In genomic region chr3:197021729-197022404, GRCh38 we compare ENCODE assay signal across 27 cellular contexts. TPM values are rescaled to one million over a fixed set of nuclear protein-coding genes. Genes with fewer than 3 reads are reported as not detected.
DNase-seq lines count a peak whose midpoint lies in the region; ATAC-seq, FAIRE-seq and TF ChIP-seq lines count a peak whose summit lies in the region.
"Had no signal": no experiment of that assay in that cellular context is flagged by ENCODE, and none has a peak within 500 bp of the region (broad histone marks: within the 10 kb centered on the region; RNA-seq: fewer than 3 reads in every experiment).

No MANE protein-coding gene starts in this region.

- dilution Hi-C loops in IMR-90 (cut with HindIII; ENCODE audit: low sequenced_read_pairs, unreplicated experiment), result no loop called here

- H2BK5ac ChIP-seq in IMR-90 (ENCODE audit: low read depth, low read length, poor library complexity, severe bottlenecking), result no peak overlapping the region

- 80% methylated on average over 8 of the region's 15 CpGs; no CpG with 5 or more reads in 1 of the 2 experiments for WGBS in IMR-90 (ENCODE audit: extremely low coverage in 2 of 2, insufficient read length in 1 of 2), 2 experiments
- 35% methylated on average over 15 of the region's 15 CpGs for WGBS in K562 (ENCODE audit: insufficient coverage, low coverage, missing lambda C conversion rate)
- WGBS in stomach, 5 donors, result 74 to 89% (median 84%) methylated on average over 15 of the region's 15 CpGs

- H3K36me3 ChIP-seq in IMR-90 (ENCODE audit: control insufficient read depth, insufficient read depth, low read length), result no peaks in the 10 kb centered on the region
- H3K36me3 ChIP-seq in K562 (ENCODE audit: control insufficient read depth, insufficient read depth, low read length), result peaks cover 5% of the 10 kb centered on the region; the same call in 1 of the 3 replicates
- no peaks in the 10 kb centered on the region for H3K36me3 ChIP-seq in stomach
- H3K36me3 ChIP-seq: MG63, SJSA1 had no signal

- H4K91ac ChIP-seq in IMR-90 (ENCODE audit: insufficient read depth, low read depth, low read length), result no peak overlapping the region

- H3K23ac ChIP-seq in IMR-90 (ENCODE audit: low read depth, low read length), result no peak overlapping the region

- no peaks in the 10 kb centered on the region for H3K79me2 ChIP-seq in K562 (ENCODE audit: control insufficient read depth, insufficient read depth, low read length)

- DNase-seq in activated effector memory CD4-positive, alpha-beta T cell treated with anti-CD3 and anti-CD28 coated beads, Interleukin-2, amount 50 U/mL, for 16 hours, result peak; percentile 43
- DNase-seq in activated effector memory CD4-positive, alpha-beta T cell treated with Interleukin-2 at 50 U/mL for 16 hours, result no peak
- no peak for DNase-seq in IMR-90
- DNase-seq in K562 (ENCODE audit: extremely low read depth in 1 of 4, low spot score in 3 of 4), result no peak
- DNase-seq in stomach, result peak; percentile 10
- no peak for DNase-seq in NCI-H1105 (lab: John Stamatoyannopoulos, UW)
- DNase-seq in NCI-H748 treated with DMSO at 0.1 percent for 48 hours (lab: John Stamatoyannopoulos, UW), result no peak
- DNase-seq: activated CD4-positive, alpha-beta T cell treated with anti-CD3 and anti-CD28 coated beads for 48 hours; AML-193; aorta; central memory CD4-positive, alpha-beta T cell; DMS79; kidney; MG63; NCI-H1417; NCI-H2081; NCI-H446; nephron progenitor cell; stimulated activated CD4-positive, alpha-beta T cell treated with anti-CD3 and anti-CD28 coated beads, Interleukin-15, amount 100 ng/mL, for 24 hours; T-helper 2 cell had no signal

- no peak overlapping the region for H2AK5ac ChIP-seq in IMR-90 (ENCODE audit: low read depth, low read length)

- BruUV-seq in IMR-90 (replicated peaks; lab: Mats Ljungman, UMichigan), result no TSS peak
- no TSS peak for BruUV-seq in K562 (replicated peaks; lab: Mats Ljungman, UMichigan)

- H3K4me2 ChIP-seq in IMR-90 (ENCODE audit: low read depth, low read length), result no peak overlapping the region
- H3K4me2 ChIP-seq in K562 (ENCODE audit: insufficient read depth, low read length), result peak overlapping the region; percentile 3; the same call in 1 of the 2 replicates

- no peak overlapping the region for H2BK120ac ChIP-seq in IMR-90 (ENCODE audit: low read depth, low read length)

- no peak for FAIRE-seq in K562 (lab: Jason Lieb, UNC)
- FAIRE-seq: A204.1, endometrium, kidney, RCC 7860 had no signal

- H3K4me3 ChIP-seq in IMR-90 (ENCODE audit: insufficient read depth, low read depth, low read length) (no peak overlapping the region), K562 (no peak overlapping the region), stomach (no peak overlapping the region)
- H3K4me3 ChIP-seq: MG63, SJSA1 had no signal

- H3K79me1 ChIP-seq in IMR-90 (ENCODE audit: low read depth in 1 of 2, low read length in 2 of 2), result no peaks in the 10 kb centered on the region

- H3K14ac ChIP-seq in IMR-90 (replicated peaks; ENCODE audit: low read depth, low read length), result no peak overlapping the region

- no peak overlapping the region for H4K8ac ChIP-seq in IMR-90 (ENCODE audit: low read depth in 2 of 2, low read length in 2 of 2)

- H3K18ac ChIP-seq in IMR-90 (ENCODE audit: low read depth, low read length), result no peak overlapping the region

- H3K56ac ChIP-seq in IMR-90 (ENCODE audit: extremely low read depth, insufficient read depth, low read length), result no peak overlapping the region

- H3K9ac ChIP-seq in IMR-90 (ENCODE audit: low read depth, low read length) (no peak overlapping the region), K562 (ENCODE audit: insufficient read depth in 1 of 2, low read depth in 2 of 2, low read length in 2 of 2) (peak overlapping the region in 1 of 2 experiments; percentile 55; a peak in 1 of 4 replicates)

- TF ChIP-seq EP300 in K562 (IDR thresholded peaks at IDR 0.05; ENCODE audit: low read length) (no peak), stomach (IDR thresholded peaks at IDR 0.05) (no peak)

- POLR2A ChIA-PET in IMR-90 (lab: Charles Lee; ENCODE audit: unreplicated experiment) (no interaction called here), K562 (lab: Yijun Ruan, JAX) (interaction anchor here (0.7 to 2.2 kb wide), 6 partner anchors 9 to 20 kb away, joined by 3 to 6 read pairs (median 4); no protein-coding TSS in a partner anchor)

- peak overlapping the region; percentile 65 for H2AK9ac ChIP-seq in IMR-90 (replicated peaks; ENCODE audit: low read depth, low read length, poor library complexity)

- no peak overlapping the region for H3K4ac ChIP-seq in IMR-90 (ENCODE audit: low read depth, low read length)

- CTCF ChIA-PET in IMR-90 (lab: Yijun Ruan, JAX) (no interaction called here), K562 (lab: Yijun Ruan, JAX; ENCODE audit: low intra/inter-chr PET ratio) (no interaction called here)

- no peaks in the 10 kb centered on the region for H4K20me1 ChIP-seq in IMR-90 (ENCODE audit: insufficient read depth, low read length)
- H4K20me1 ChIP-seq in K562 (replicated peaks; ENCODE audit: control insufficient read depth, insufficient read depth, low read length), result peaks cover 6% of the 10 kb centered on the region; the same call in 1 of the 2 replicates

- H2AFZ ChIP-seq in IMR-90 (replicated peaks; ENCODE audit: low read length, poor library complexity) (no peak overlapping the region), K562 (ENCODE audit: low read depth, low read length) (no peak overlapping the region)

- H3K4me1 ChIP-seq in IMR-90 (ENCODE audit: control insufficient read depth, insufficient read depth, low read length), result no peaks in the 10 kb centered on the region
- peaks cover 10 to 43% of the 10 kb centered on the region in 2 experiments; a peak in 4 of 5 replicates for H3K4me1 ChIP-seq in K562 (replicated peaks in 1 of 2; ENCODE audit: control insufficient read depth in 2 of 2, insufficient read depth in 2 of 2, low read length in 2 of 2)
- peaks cover 0 to 14% (median 7%) of the 10 kb centered on the region in 4 donors for H3K4me1 ChIP-seq in stomach
- H3K4me1 ChIP-seq: SJSA1 had no signal

- no peak overlapping the region for H2BK15ac ChIP-seq in IMR-90 (ENCODE audit: low read depth, low read length)

- H2BK20ac ChIP-seq in IMR-90 (ENCODE audit: low read depth, low read length), result no peak overlapping the region

- TF ChIP-seq POLR2A in IMR-90 (IDR thresholded peaks at IDR 0.05; ENCODE audit: low read depth, low read length) (no peak), K562 (conservative IDR thresholded peaks at IDR 0.05) (no peak), stomach (IDR thresholded peaks at IDR 0.05) (no peak)

- ATAC-seq in IMR-90 (ENCODE audit: low read depth) (no peak), K562 (no peak), GM21390 (IDR thresholded peaks at IDR 0.05; ENCODE audit: unreplicated experiment) (no peak)
- ATAC-seq: activated CD8-positive, alpha-beta memory T cell treated with anti-CD3 and anti-CD28 coated beads, Interleukin-2, amount 10 ng/mL, durations not matched to agents 7 days and 5 days; activated naive CD4-positive, alpha-beta T cell treated with anti-CD3 and anti-CD28 coated beads, Interleukin-2, amount 50 U/mL, for 72 hours had no signal

- TF ChIP-seq CTCF in IMR-90 (conservative IDR thresholded peaks at IDR 0.05; ENCODE audit: low read depth, low read length), result no peak
- TF ChIP-seq CTCF in K562 (IDR thresholded peaks at IDR 0.05 in 2 of 3, conservative IDR thresholded peaks at IDR 0.05 in 1 of 3; ENCODE audit: insufficient read depth in 2 of 3, low read depth in 1 of 3, low read length in 3 of 3), result no peak
- TF ChIP-seq CTCF in stomach (IDR thresholded peaks at IDR 0.05), result no peak

- H4K5ac ChIP-seq in IMR-90 (ENCODE audit: low read depth, low read length), result no peak overlapping the region

- no peaks in the 10 kb centered on the region for H3K9me1 ChIP-seq in IMR-90 (ENCODE audit: insufficient read depth, low read length)
- peaks cover 3% of the 10 kb centered on the region for H3K9me1 ChIP-seq in K562 (ENCODE audit: control insufficient read depth, insufficient read depth, low read length)

- H3K9me3 ChIP-seq in IMR-90 (ENCODE audit: control insufficient read depth, insufficient read depth, low read length) (no peaks in the 10 kb centered on the region), K562 (replicated peaks; ENCODE audit: control insufficient read depth, insufficient read depth, low read depth, low read length) (no peaks in the 10 kb centered on the region), stomach (no peaks in the 10 kb centered on the region)
- H3K9me3 ChIP-seq: MG63, SJSA1 had no signal

- H3K27ac ChIP-seq in IMR-90 (ENCODE audit: insufficient read depth, low read length) (no peak overlapping the region), K562 (ENCODE audit: extremely low read depth, low read depth, low read length) (no peak overlapping the region), stomach (no peak overlapping the region)
- H3K27ac ChIP-seq: SJSA1 had no signal

- TF ChIP-seq RAD21 in IMR-90 (IDR thresholded peaks at IDR 0.05; ENCODE audit: low read length) (no peak), K562 (CRISPR knock-in tag; conservative IDR thresholded peaks at IDR 0.05 in 1 of 2, IDR thresholded peaks at IDR 0.05 in 1 of 2) (no peak)

- in situ Hi-C loops in IMR-90 (cut with MboI; ENCODE audit: low sequenced_read_pairs) (no loop called here), K562 (cut with MboI) (no loop called here)

- intact Hi-C loops in IMR-90 (cut with micrococcal nuclease) (no loop called here), K562 (cut with micrococcal nuclease) (no loop called here), stomach (cut with DNase I; ENCODE audit: low total_unique reads) (no loop called here)

- H3K27me3 ChIP-seq in IMR-90 (ENCODE audit: control insufficient read depth, insufficient read depth, low read length) (peaks cover 61% of the 10 kb centered on the region), K562 (ENCODE audit: control insufficient read depth in 2 of 2, insufficient read depth in 2 of 2, low read length in 2 of 2) (peaks cover 11% of the 10 kb centered on the region in 2 experiments; a peak in 4 of 5 replicates), stomach (peaks cover 0 to 45% (median 4%) of the 10 kb centered on the region in 3 donors)
- H3K27me3 ChIP-seq: MG63, SJSA1 had no signal

RNA-seq across cellular contexts. Expression of gene MELTF, which starts 7.8 kb away (rescaled TPM):
- total RNA-seq in IMR-90 (2012; rRNA removed) (0.18 and 0.28 TPM in 2 replicates), K562 (2014; rRNA removed) (6.8 and 8.4 TPM in 2 replicates), K562 (2014; rRNA removed; fragmentation: Illumina TruSeq; extraction: Trizol) (3.0 and 3.3 TPM in 2 replicates), K562 (2015; rRNA removed; fragmentation: Illumina TruSeq; extraction: Trizol) (3.8 and 4.5 TPM in 2 replicates), K562 (2021) (10.5 and 11.7 TPM in 2 replicates), stomach (1 to 10 TPM in 3 of 5 donors, under 1 TPM in 2; 0.45 to 4.4 (median 3.5) TPM)
- polyA plus RNA-seq in IMR-90 (2012; rRNA removed) (0.43 and 0.50 TPM in 2 replicates), K562 (2011; rRNA removed) (4.0 and 4.8 TPM in 2 replicates), K562 (2014; fragmentation: Illumina TruSeq; extraction: Trizol) (3.7 and 4.9 TPM in 2 replicates), K562 (2014; fragmentation: Nextera tagmentation; extraction: Ambion mirVana) (under 1 TPM; 0.35 to 0.52 TPM), K562 (2014; rRNA removed) (8.1 and 8.6 TPM in 2 replicates), stomach (1 to 10 TPM in 2 of 3 donors, under 1 TPM in 1; 0.76 to 1.8 (median 1.3) TPM)
- 0.28 and 0.85 TPM in 2 replicates for polyA plus RNA-seq in IMR-90 (2012; cell fraction: cytosol; rRNA removed)
- 1.4 and 1.7 TPM in 2 replicates for polyA plus RNA-seq in IMR-90 (2012; cell fraction: nucleus; rRNA removed; ENCODE audit: low replicate concordance)
- 21.6 and 62.0 TPM in 2 replicates for total RNA-seq in K562 (2011; cell fraction: chromatin; rRNA removed; ENCODE audit: low replicate concordance)
- total RNA-seq in K562 (2011; cell fraction: nucleolus; rRNA removed), result 25.8 and 34.5 TPM in 2 replicates
- total RNA-seq in K562 (2011; cell fraction: nucleoplasm; rRNA removed), result 24.9 and 29.2 TPM in 2 replicates
- 3.0 and 7.4 TPM in 2 replicates for polyA plus RNA-seq in K562 (2011; cell fraction: cytosol; rRNA removed)
- 17.2 and 37.9 TPM in 2 replicates for polyA plus RNA-seq in K562 (2011; cell fraction: nucleus; rRNA removed)
- 6.7 and 10.6 TPM in 2 replicates for polyA plus RNA-seq in K562 (2012)
- 2.2 and 4.0 TPM in 2 replicates for polyA minus RNA-seq in K562 (2011; rRNA and poly(A)+ RNA removed)
- polyA minus RNA-seq in K562 (2011; cell fraction: cytosol; rRNA and poly(A)+ RNA removed), result 1.9 and 4.6 TPM in 2 replicates
- polyA minus RNA-seq in K562 (2011; cell fraction: nucleus; rRNA and poly(A)+ RNA removed), result 11.0 and 16.4 TPM in 2 replicates

RNA-seq across cellular contexts. Expression of gene PIGZ, which starts 53.2 kb away (rescaled TPM):
- total RNA-seq in IMR-90 (2012; rRNA removed), result under 0.01 and 0.18 TPM in 2 replicates
- 0.73 and 0.86 TPM in 2 replicates for polyA plus RNA-seq in IMR-90 (2012; rRNA removed)
- 0.34 and 1.1 TPM in 2 replicates for polyA plus RNA-seq in IMR-90 (2012; cell fraction: cytosol; rRNA removed)
- polyA plus RNA-seq in IMR-90 (2012; cell fraction: nucleus; rRNA removed; ENCODE audit: low replicate concordance), result 2.6 and 3.5 TPM in 2 replicates
- total RNA-seq in K562 (2011; cell fraction: chromatin; rRNA removed; ENCODE audit: low replicate concordance), result 3.6 and 5.8 TPM in 2 replicates
- 2.3 and 3.3 TPM in 2 replicates for total RNA-seq in K562 (2011; cell fraction: nucleolus; rRNA removed)
- 3.5 and 4.7 TPM in 2 replicates for total RNA-seq in K562 (2011; cell fraction: nucleoplasm; rRNA removed)
- total RNA-seq in K562 (2014; rRNA removed), result 0.54 and 0.73 TPM in 2 replicates
- total RNA-seq in K562 (2014; rRNA removed; fragmentation: Illumina TruSeq; extraction: Trizol), result 0.48 and 0.76 TPM in 2 replicates
- total RNA-seq in K562 (2015; rRNA removed; fragmentation: Illumina TruSeq; extraction: Trizol), result 0.30 and 0.54 TPM in 2 replicates
- 0.87 and 1.0 TPM in 2 replicates for total RNA-seq in K562 (2021)
- polyA plus RNA-seq in K562 (2011; rRNA removed), result 1.8 and 2.8 TPM in 2 replicates
- 2.3 and 2.8 TPM in 2 replicates for polyA plus RNA-seq in K562 (2011; cell fraction: cytosol; rRNA removed)
- polyA plus RNA-seq in K562 (2011; cell fraction: nucleus; rRNA removed), result 4.7 and 6.2 TPM in 2 replicates
- 1.2 and 4.7 TPM in 2 replicates for polyA plus RNA-seq in K562 (2012)
- 0.79 and 0.91 TPM in 2 replicates for polyA plus RNA-seq in K562 (2014; fragmentation: Illumina TruSeq; extraction: Trizol)
- polyA plus RNA-seq in K562 (2014; fragmentation: Nextera tagmentation; extraction: Ambion mirVana), result under 1 TPM; 0.15 TPM
- polyA plus RNA-seq in K562 (2014; rRNA removed), result 1.2 and 2.0 TPM in 2 replicates
- polyA minus RNA-seq in K562 (2011; rRNA and poly(A)+ RNA removed), result 1.0 and 1.1 TPM in 2 replicates
- polyA minus RNA-seq in K562 (2011; cell fraction: cytosol; rRNA and poly(A)+ RNA removed), result 1.1 and 1.3 TPM in 2 replicates
- polyA minus RNA-seq in K562 (2011; cell fraction: nucleus; rRNA and poly(A)+ RNA removed), result 1.00 and 1.2 TPM in 2 replicates
- 100 to 1,000 TPM in 1 of 5 donors, 10 to 100 TPM in 1, 1 to 10 TPM in 3; 1.2 to 125 (median 9.2) TPM for total RNA-seq in stomach
- 1 to 10 TPM; 3.0 to 5.6 (median 4.1) TPM for polyA plus RNA-seq in stomach

Comparison
In these comparisons a context has a peak if more than half of its experiments do, and no peak if none do; other contexts are left out.
1. DNase-seq: peak in activated effector memory CD4-positive, alpha-beta T cell treated with anti-CD3 and anti-CD28 coated beads, Interleukin-2, amount 50 U/mL, for 16 hours (single experiment) and stomach (single experiment); none in activated effector memory CD4-positive, alpha-beta T cell treated with Interleukin-2 at 50 U/mL for 16 hours (single experiment), IMR-90 (single experiment), K562 (0 of 4), NCI-H1105 (single experiment) and NCI-H748 treated with DMSO at 0.1 percent for 48 hours (single experiment).